ENCODE assay signal across 11 cellular contexts in genomic region chr7:139732471-139733167, GRCh38. TPM values are rescaled to one million over a fixed set of nuclear protein-coding genes. Genes with fewer than 3 reads are reported as not detected.
DNase-seq lines count a peak whose midpoint lies in the region; ATAC-seq, FAIRE-seq and TF ChIP-seq lines count a peak whose summit lies in the region.
"Had no signal": no experiment of that assay in that cellular context is flagged by ENCODE, and none has a peak within 500 bp of the region (broad histone marks: within the 10 kb centered on the region; RNA-seq: fewer than 3 reads in every experiment).

No MANE protein-coding gene starts in this region.

- DNase-seq in colonic mucosa (no peak), HepG2 (ENCODE audit: low spot score) (no peak), substantia nigra (lab: John Stamatoyannopoulos, UW) (no peak), NCI-H345 (lab: John Stamatoyannopoulos, UW) (no peak), testis (no peak), ecto neural progenitor cell (ENCODE audit: low spot score) (no peak)
- DNase-seq: activated CD4-positive, alpha-beta T cell treated with anti-CD3 and anti-CD28 coated beads for 4 hours; stimulated activated naive CD4-positive, alpha-beta T cell treated with Interleukin-2 at 50 U/mL for 16 hours had no signal

- POLR2A ChIA-PET in HepG2 (lab: Yijun Ruan, JAX): interaction anchor here (1.4 kb wide), 2 partner anchors 8 to 13 kb away, joined by 3 to 8 read pairs; no protein-coding TSS in a partner anchor

- H3K36me3 ChIP-seq in colonic mucosa (no peaks in the 10 kb centered on the region), HepG2 (replicated peaks in 1 of 2; ENCODE audit: control insufficient read depth in 1 of 2, insufficient read depth in 2 of 2, low read length in 2 of 2) (peaks cover 7 to 30% of the 10 kb centered on the region in 2 experiments; a peak in 4 of 5 replicates), testis (ENCODE audit: low read depth, missing control alignments) (no peaks in the 10 kb centered on the region)
- H3K36me3 ChIP-seq: SJCRH30 had no signal

- in situ Hi-C loops in HepG2 (cut with HindIII; ENCODE audit: extremely low pct_ligation_motif_present, low pct_unique_long_range_greater_than_20kb): no loop called here

- peaks cover 86% of the 10 kb centered on the region for H3K79me2 ChIP-seq in HepG2 (ENCODE audit: insufficient read depth, low read length)

- no peak for TF ChIP-seq POLR2A in HepG2 (IDR thresholded peaks at IDR 0.05; ENCODE audit: insufficient read depth in 1 of 2, low read depth in 2 of 2, low read length in 2 of 2)
- TF ChIP-seq POLR2A in testis (IDR thresholded peaks at IDR 0.05): no peak

- H2AFZ ChIP-seq in HepG2 (ENCODE audit: low read length): no peak overlapping the region

- H3K9me3 ChIP-seq in colonic mucosa: no peaks in the 10 kb centered on the region
- H3K9me3 ChIP-seq in HepG2 (ENCODE audit: low read length): no peaks in the 10 kb centered on the region
- no peaks in the 10 kb centered on the region for H3K9me3 ChIP-seq in testis
- H3K9me3 ChIP-seq: SJCRH30 had no signal

- ATAC-seq in HepG2 (no peak), HG02678 (IDR thresholded peaks at IDR 0.05; ENCODE audit: unreplicated experiment) (no peak)

- no peak for TF ChIP-seq CTCF in colonic mucosa (IDR thresholded peaks at IDR 0.05)
- TF ChIP-seq CTCF in HepG2 (CRISPR knock-in tag; IDR thresholded peaks at IDR 0.05): no peak
- no peak for TF ChIP-seq CTCF in testis (IDR thresholded peaks at IDR 0.05)

- 90% methylated on average over 1 of the region's 2 CpGs for WGBS in HepG2 (ENCODE audit: low lambda C conversion rate)
- WGBS in testis, 2 donors: 90 to 91% methylated on average over 2 of the region's 2 CpGs

- H3K9ac ChIP-seq in colonic mucosa (ENCODE audit: low read depth in 2 of 2, low read length in 2 of 2) (no peak overlapping the region), HepG2 (ENCODE audit: insufficient read depth, low read depth, low read length) (no peak overlapping the region)

- H3K4me1 ChIP-seq in colonic mucosa (peaks cover 16% of the 10 kb centered on the region), HepG2 (ENCODE audit: insufficient read depth, low read length) (peaks cover 57% of the 10 kb centered on the region), testis (peaks cover 22% of the 10 kb centered on the region)

- H3K27ac ChIP-seq in colonic mucosa (peak overlapping the region; percentile 17), HepG2 (ENCODE audit: extremely low read length, insufficient read depth, low read length) (no peak overlapping the region), substantia nigra (ENCODE audit: low read depth, low read length, poor library complexity, severe bottlenecking) (peak overlapping the region; percentile 82), testis (no peak overlapping the region)
- H3K27ac ChIP-seq: SJCRH30 had no signal

- peaks cover 9% of the 10 kb centered on the region for H4K20me1 ChIP-seq in HepG2 (ENCODE audit: insufficient read depth, low read length)

- BruUV-seq in HepG2 (replicated peaks; lab: Mats Ljungman, UMichigan): no TSS peak

- no peak for FAIRE-seq in HepG2 (lab: Jason Lieb, UNC)

- CTCF ChIA-PET in HepG2 (lab: Yijun Ruan, JAX; ENCODE audit: low intra/inter-chr PET ratio, low total read pairs): no interaction called here

- no peak overlapping the region for H3K4me2 ChIP-seq in HepG2 (ENCODE audit: low read depth, low read length)

- no peak for TF ChIP-seq EP300 in Ishikawa (IDR thresholded peaks at IDR 0.05; ENCODE audit: borderline replicate concordance)
- TF ChIP-seq EP300 in HepG2 (IDR thresholded peaks at IDR 0.05; ENCODE audit: low read depth in 2 of 2, low read length in 2 of 2): no peak
- TF ChIP-seq EP300 in HepG2 (CRISPR knock-in tag; IDR thresholded peaks at IDR 0.05; ENCODE audit: borderline replicate concordance): no peak

- H3K4me3 ChIP-seq in colonic mucosa: no peak overlapping the region
- H3K4me3 ChIP-seq in HepG2 (replicated peaks in 1 of 3; ENCODE audit: insufficient read depth in 1 of 3, low read depth in 2 of 3, low read length in 3 of 3): no peak overlapping the region
- no peak overlapping the region for H3K4me3 ChIP-seq in testis
- H3K4me3 ChIP-seq: SJCRH30 had no signal

- H3K27me3 ChIP-seq in colonic mucosa (no peaks in the 10 kb centered on the region), HepG2 (ENCODE audit: control insufficient read depth in 1 of 2, insufficient read depth in 2 of 2, low read length in 2 of 2) (no peaks in the 10 kb centered on the region), testis (no peaks in the 10 kb centered on the region)
- H3K27me3 ChIP-seq: SJCRH30 had no signal

- intact Hi-C loops in colonic mucosa (cut with DNase I): no loop called here
- intact Hi-C loops in HepG2 (cut with micrococcal nuclease; ENCODE audit: unreplicated experiment): no loop called here
- intact Hi-C loops in testis (cut with DNase I; ENCODE audit: low total_unique reads): no loop called here

- TF ChIP-seq RAD21 in Ishikawa (IDR thresholded peaks at IDR 0.05; ENCODE audit: low read depth) (no peak), HepG2 (CRISPR knock-in tag; IDR thresholded peaks at IDR 0.05) (no peak)

TF ChIP-seq in Ishikawa, 13 proteins besides CTCF, POLR2A, EP300 and RAD21:
- TF ChIP-seq NFIC (IDR thresholded peaks at IDR 0.05) (no peak), MAX (IDR thresholded peaks at IDR 0.05) (no peak), TCF12 (IDR thresholded peaks at IDR 0.05; ENCODE audit: low read depth) (peak; percentile 0; the same call in 1 of the 2 replicates)

TF ChIP-seq in HepG2, 621 proteins besides CTCF, POLR2A, EP300 and RAD21:
- no peak for TF ChIP-seq CBX1 (IDR thresholded peaks at IDR 0.05; ENCODE audit: low read depth)
- TF ChIP-seq CBX5 (CRISPR knock-in tag; IDR thresholded peaks at IDR 0.05; ENCODE audit: borderline replicate concordance): 0 out of 2 replicates have a peak, but pooled peaks have one; percentile 2

RNA-seq across cellular contexts. Expression of gene HIPK2, which starts 45.2 kb away (rescaled TPM):
- total RNA-seq in colonic mucosa (10 to 100 TPM; 25.3 to 28.4 TPM), HepG2 (2016; rRNA removed; fragmentation: Illumina TruSeq; extraction: Trizol) (14.4 and 25.9 TPM in 2 replicates), testis (10 to 100 TPM; 17.8 to 22.4 TPM)
- total RNA-seq in HepG2 (2016; cell fraction: cytosol; rRNA removed; fragmentation: Illumina TruSeq; extraction: Trizol; ENCODE audit: low read depth): 38.1 and 38.4 TPM in 2 replicates
- total RNA-seq in HepG2 (2016; cell fraction: insoluble cytoplasmic fraction; rRNA removed; fragmentation: Illumina TruSeq; extraction: Trizol): 13.8 and 20.2 TPM in 2 replicates
- total RNA-seq in HepG2 (2016; cell fraction: membrane; rRNA removed; fragmentation: Illumina TruSeq; extraction: Trizol): 26.7 and 27.9 TPM in 2 replicates
- 19.7 and 24.5 TPM in 2 replicates for total RNA-seq in HepG2 (2016; cell fraction: nucleus; rRNA removed; fragmentation: Illumina TruSeq; extraction: Trizol)
- polyA plus RNA-seq in HepG2 (2011; rRNA removed) (17.0 and 20.2 TPM in 2 replicates), testis (ENCODE audit: insufficient read depth, low read depth, low replicate concordance) (6.3 TPM)
- polyA plus RNA-seq in HepG2 (2011; cell fraction: cytosol; rRNA removed): 11.5 and 11.7 TPM in 2 replicates
- 34.6 and 39.9 TPM in 2 replicates for polyA plus RNA-seq in HepG2 (2011; cell fraction: nucleus; rRNA removed)
- 18.0 and 18.2 TPM in 2 replicates for polyA plus RNA-seq in HepG2 (2012)
- 2.4 and 2.9 TPM in 2 replicates for polyA plus RNA-seq in HepG2 (2016; cell fraction: cytosol; fragmentation: Illumina TruSeq; extraction: Trizol; ENCODE audit: low read depth)
- 15.0 and 20.1 TPM in 2 replicates for polyA plus RNA-seq in HepG2 (2016; cell fraction: insoluble cytoplasmic fraction; fragmentation: Illumina TruSeq; extraction: Trizol; ENCODE audit: low read depth)
- polyA plus RNA-seq in HepG2 (2016; cell fraction: membrane; fragmentation: Illumina TruSeq; extraction: Trizol; ENCODE audit: low read depth): 5.5 and 6.5 TPM in 2 replicates
- polyA plus RNA-seq in HepG2 (2016; cell fraction: nucleus; fragmentation: Illumina TruSeq; extraction: Trizol; ENCODE audit: insufficient read depth, low read depth): 17.7 and 18.3 TPM in 2 replicates
- 10.5 and 48.8 TPM in 2 replicates for polyA minus RNA-seq in HepG2 (2011; rRNA and poly(A)+ RNA removed; ENCODE audit: low replicate concordance)
- polyA minus RNA-seq in HepG2 (2011; cell fraction: cytosol; rRNA and poly(A)+ RNA removed): 29.2 and 34.4 TPM in 2 replicates
- 29.6 and 32.6 TPM in 2 replicates for polyA minus RNA-seq in HepG2 (2011; cell fraction: nucleus; rRNA and poly(A)+ RNA removed)

Comparison
In these comparisons a context has a peak if more than half of its experiments do, and no peak if none do; other contexts are left out.
1. H3K27ac ChIP-seq: peak in colonic mucosa (single experiment) and substantia nigra (single experiment); none in HepG2 (single experiment) and testis (0 of 2).